10 cellular contexts compared by ENCODE assay signal in genomic region chr9:74577956-74578355, GRCh38.
A peak's percentile ranks its signal among the peaks of the same experiment; 100 is the strongest.
DNase-seq lines count a peak whose midpoint lies in the region; ATAC-seq, FAIRE-seq and TF ChIP-seq lines count a peak whose summit lies in the region.
"Had no signal": no experiment of that assay in that cellular context is flagged by ENCODE, and none has a peak within 500 bp of the region (broad histone marks: within the 10 kb centered on the region; RNA-seq: fewer than 3 reads in every experiment).

No MANE protein-coding gene starts in this region.

- FAIRE-seq in urothelium cell line (lab: Jason Lieb, UNC), result no peak

- H3F3A ChIP-seq in GM23248 (ENCODE audit: insufficient read depth), result no peaks in the 10 kb centered on the region

- DNase-seq in AG09319 (ENCODE audit: extremely low read depth, low read depth) (no peak), GM23248 (peak; percentile 23), RWPE1 (ENCODE audit: low spot score) (no peak), glutamatergic neuron (no peak), urothelium cell line (ENCODE audit: low spot score) (no peak), spleen (no peak)
- DNase-seq in activated T-cell treated with anti-CD3 and anti-CD28 coated beads, Interleukin-2, amount 50 U/mL, for 4 hours, result no peak

- H3K36me3 Mint-ChIP-seq in glutamatergic neuron (ENCODE audit: unreplicated experiment), result no peaks in the 10 kb centered on the region
- H3K36me3 Mint-ChIP-seq in activated T-cell treated with anti-CD3 and anti-CD28 coated beads, Interleukin-2, amount 50 U/mL, for 4 hours (ENCODE audit: insufficient read depth), result no peaks in the 10 kb centered on the region

- no peak overlapping the region for H3K27ac Mint-ChIP-seq in glutamatergic neuron (ENCODE audit: unreplicated experiment)

- H3K27me3 Mint-ChIP-seq in glutamatergic neuron (ENCODE audit: unreplicated experiment), result peaks cover 2% of the 10 kb centered on the region
- H3K27me3 Mint-ChIP-seq in activated T-cell treated with anti-CD3 and anti-CD28 coated beads, Interleukin-2, amount 50 U/mL, for 4 hours (ENCODE audit: low read depth), result no peaks in the 10 kb centered on the region

- H3K4me1 ChIP-seq in GM23248 (ENCODE audit: insufficient read depth) (no peaks in the 10 kb centered on the region), spleen (no peaks in the 10 kb centered on the region)

- no peaks in the 10 kb centered on the region for H3K9me2 ChIP-seq in GM23248 (ENCODE audit: insufficient read depth)

- H3K4me1 Mint-ChIP-seq in glutamatergic neuron (ENCODE audit: low read depth, unreplicated experiment), result peaks cover 10% of the 10 kb centered on the region
- H3K4me1 Mint-ChIP-seq in activated T-cell treated with anti-CD3 and anti-CD28 coated beads, Interleukin-2, amount 50 U/mL, for 4 hours (ENCODE audit: low read depth), result no peaks in the 10 kb centered on the region
- H3K4me1 Mint-ChIP-seq: central memory CD8-positive, alpha-beta T cell had no signal

- H3K4me3 ChIP-seq in GM23248 (no peak overlapping the region), spleen (no peak overlapping the region)

- no peak overlapping the region for H3K4me3 Mint-ChIP-seq in glutamatergic neuron (ENCODE audit: unreplicated experiment)
- H3K4me3 Mint-ChIP-seq in activated T-cell treated with anti-CD3 and anti-CD28 coated beads, Interleukin-2, amount 50 U/mL, for 4 hours, result no peak overlapping the region
- H3K4me3 Mint-ChIP-seq: central memory CD8-positive, alpha-beta T cell had no signal

- in situ Hi-C loops in GM23248 (cut with MboI), result no loop called here

- H3K4me2 ChIP-seq in GM23248 (ENCODE audit: unreplicated experiment), result no peak overlapping the region

- no peak for TF ChIP-seq POLR2A in spleen (IDR thresholded peaks at IDR 0.05)

- no peaks in the 10 kb centered on the region for H3K9me3 ChIP-seq in GM23248 (ENCODE audit: low read depth)
- H3K9me3 ChIP-seq in spleen, result no peaks in the 10 kb centered on the region

- H3K36me3 ChIP-seq in GM23248 (ENCODE audit: low read depth) (no peaks in the 10 kb centered on the region), spleen (no peaks in the 10 kb centered on the region)

- no peaks in the 10 kb centered on the region for H3K27me3 ChIP-seq in GM23248 (replicated peaks; ENCODE audit: insufficient read depth)
- no peaks in the 10 kb centered on the region for H3K27me3 ChIP-seq in spleen (replicated peaks in 1 of 7)

- no peak overlapping the region for H3K27ac ChIP-seq in GM23248
- no peak overlapping the region for H3K27ac ChIP-seq in RWPE1
- H3K27ac ChIP-seq in spleen, result no peak overlapping the region

- intact Hi-C loops in spleen (cut with DNase I; ENCODE audit: low total_unique reads), result loop anchor here (5.0 kb wide), 1 partner anchor 164 kb away; no protein-coding TSS in a partner anchor

- ATAC-seq in activated T-cell treated with anti-CD3 and anti-CD28 coated beads, Interleukin-2, amount 50 U/mL, for 4 hours, result no peak
- ATAC-seq in GM18861 (IDR thresholded peaks at IDR 0.05; ENCODE audit: unreplicated experiment), result no peak
- ATAC-seq: sciatic nerve had no signal

- H4K20me1 ChIP-seq in GM23248 (ENCODE audit: insufficient read depth), result no peaks in the 10 kb centered on the region

- H3K9me3 Mint-ChIP-seq in glutamatergic neuron (ENCODE audit: unreplicated experiment), result no peaks in the 10 kb centered on the region
- H3K9me3 Mint-ChIP-seq in activated T-cell treated with anti-CD3 and anti-CD28 coated beads, Interleukin-2, amount 50 U/mL, for 4 hours, result no peaks in the 10 kb centered on the region
- H3K9me3 Mint-ChIP-seq: central memory CD8-positive, alpha-beta T cell had no signal

- H2AFZ ChIP-seq in GM23248, result no peak overlapping the region

- POLR2A ChIA-PET in RWPE1 (lab: Yijun Ruan, JAX; ENCODE audit: low non-redundant PET), result no interaction called here

- TF ChIP-seq CTCF in AG09319 (IDR thresholded peaks at IDR 0.05; ENCODE audit: low read depth, low read length) (peak; percentile 47), RWPE1 (conservative IDR thresholded peaks at IDR 0.05; ENCODE audit: low read depth) (0 out of 2 replicates have a peak, but pooled peaks have one; percentile 17), glutamatergic neuron (IDR thresholded peaks at IDR 0.05; ENCODE audit: partially characterized antibody, unreplicated experiment) (peak; percentile 29), spleen (IDR thresholded peaks at IDR 0.05 in 8 of 11, conservative IDR thresholded peaks at IDR 0.05 in 3 of 11) (peak in 3 of 11 experiments; percentile 11 to 24 (median 17))

- WGBS in GM23248 (ENCODE audit: low coverage in 1 of 2, low lambda C conversion rate in 2 of 2, missing lambda C conversion rate in 2 of 2), 2 experiments, result 2 to 5% methylated on average over 1 of the region's 1 CpG
- WGBS in spleen, 5 donors, result 36 to 67% (median 43%) methylated on average over 1 of the region's 1 CpG

- H3K9ac ChIP-seq in GM23248, result no peak overlapping the region

- H3K79me2 ChIP-seq in GM23248 (ENCODE audit: insufficient read depth), result no peaks in the 10 kb centered on the region

- CTCF ChIA-PET in RWPE1 (lab: Yijun Ruan, JAX), result no interaction called here
